1 cellular context compared by ENCODE assay signal in the genomic region with DNA sequence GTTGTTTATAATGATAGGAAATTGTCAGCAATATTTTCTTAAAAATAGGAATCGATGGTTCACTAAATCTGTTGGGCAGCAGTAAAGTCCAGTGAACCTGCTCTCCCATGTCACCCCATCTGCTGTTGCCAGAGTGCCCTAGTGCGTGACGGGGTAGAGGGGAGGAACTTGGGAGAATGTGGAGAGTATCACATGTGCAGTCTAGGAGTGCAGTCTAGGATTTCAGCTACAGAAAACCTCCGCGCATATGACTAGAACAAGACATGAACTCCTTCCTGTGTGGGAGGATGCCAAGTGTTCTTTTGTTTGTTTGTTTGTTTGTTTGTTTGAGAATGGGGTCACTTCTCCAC.
TF ChIP-seq lines count a peak whose summit lies in the region.

No MANE protein-coding gene starts in this region.

TF ChIP-seq in SK-N-SH, 30 proteins besides CTCF, POLR2A, EP300 and RAD21 (continued from another document):
- TF ChIP-seq, protein P1, sequence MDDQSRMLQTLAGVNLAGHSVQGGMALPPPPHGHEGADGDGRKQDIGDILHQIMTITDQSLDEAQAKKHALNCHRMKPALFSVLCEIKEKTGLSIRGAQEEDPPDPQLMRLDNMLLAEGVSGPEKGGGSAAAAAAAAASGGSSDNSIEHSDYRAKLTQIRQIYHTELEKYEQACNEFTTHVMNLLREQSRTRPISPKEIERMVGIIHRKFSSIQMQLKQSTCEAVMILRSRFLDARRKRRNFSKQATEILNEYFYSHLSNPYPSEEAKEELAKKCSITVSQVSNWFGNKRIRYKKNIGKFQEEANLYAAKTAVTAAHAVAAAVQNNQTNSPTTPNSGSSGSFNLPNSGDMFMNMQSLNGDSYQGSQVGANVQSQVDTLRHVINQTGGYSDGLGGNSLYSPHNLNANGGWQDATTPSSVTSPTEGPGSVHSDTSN (IDR thresholded peaks at IDR 0.05) = no peak
- no peak for TF ChIP-seq SMC3 (IDR thresholded peaks at IDR 0.05; ENCODE audit: low read depth, low read length)
TF ChIP-seq in SK-N-SH: peak in this region for 0.
